Comparison of ENCODE assay signal across 12 cellular contexts in genomic region chr11:96229354-96229973, GRCh38.
DNase-seq lines count a peak whose midpoint lies in the region; ATAC-seq and TF ChIP-seq lines count a peak whose summit lies in the region.
"Had no signal": no experiment of that assay in that cellular context is flagged by ENCODE, and none has a peak within 500 bp of the region (broad histone marks: within the 10 kb centered on the region; RNA-seq: fewer than 3 reads in every experiment).

No MANE protein-coding gene starts in this region.

- no peak overlapping the region for H3K27ac Mint-ChIP-seq in WTC11
- peak overlapping the region; percentile 42 for H3K27ac Mint-ChIP-seq in type B pancreatic cell

- no peaks in the 10 kb centered on the region for H3K27me3 ChIP-seq in heart left ventricle
- no peaks in the 10 kb centered on the region for H3K27me3 ChIP-seq in mesendoderm (ENCODE audit: insufficient read depth, low read length, poor library complexity)

- H3K56ac ChIP-seq in mesendoderm (ENCODE audit: low read length): no peak overlapping the region

- no peak overlapping the region for H3K9ac ChIP-seq in mesendoderm (ENCODE audit: low read length)

- H2BK15ac ChIP-seq in mesendoderm (replicated peaks; ENCODE audit: low read depth): no peak overlapping the region

- H2AK5ac ChIP-seq in mesendoderm (ENCODE audit: low read length): no peak overlapping the region

- H3K18ac ChIP-seq in mesendoderm (ENCODE audit: low read length): no peak overlapping the region

- no peak overlapping the region for H3K23ac ChIP-seq in mesendoderm (ENCODE audit: low read length)

- peak overlapping the region in 11 of 12 donors; percentile 34 to 87 (median 66) for H3K27ac ChIP-seq in heart left ventricle
- no peak overlapping the region for H3K27ac ChIP-seq in mesendoderm (ENCODE audit: low read depth, low read length)

- peaks cover 22% of the 10 kb centered on the region for H3K4me1 Mint-ChIP-seq in WTC11
- H3K4me1 Mint-ChIP-seq in type B pancreatic cell (ENCODE audit: unreplicated experiment): peaks cover 14% of the 10 kb centered on the region

- DNase-seq in heart left ventricle (no peak), Right ventricle myocardium superior (no peak), WTC11 (ENCODE audit: low spot score) (no peak), mesendoderm (peak; percentile 65), type B pancreatic cell (ENCODE audit: extremely low spot score, unreplicated experiment) (no peak), lower leg skin (ENCODE audit: low spot score in 2 of 2) (no peak)
- DNase-seq in stimulated activated CD4-positive, alpha-beta T cell treated with anti-CD3 and anti-CD28 coated beads, Interleukin-2, amount 100 ng/mL, for 24 hours: no peak
- no peak for DNase-seq in NK-92 treated with Interleukin-12 subunit alpha and Interleukin-12 subunit beta, amount 100 ng/mL, for 24 hours (lab: John Stamatoyannopoulos, UW)
- DNase-seq: activated gamma-delta T cell, Caco-2, erythroblast, midbrain had no signal

- H2BK120ac ChIP-seq in mesendoderm (ENCODE audit: low read depth, low read length): no peak overlapping the region

- H3K36me3 ChIP-seq in heart left ventricle (no peaks in the 10 kb centered on the region), mesendoderm (ENCODE audit: control insufficient read depth, insufficient read depth, low read length) (no peaks in the 10 kb centered on the region)

- H3K4me1 ChIP-seq in heart left ventricle (peaks cover 0 to 66% (median 27%) of the 10 kb centered on the region in 12 donors), mesendoderm (ENCODE audit: control insufficient read depth, low read depth, low read length) (no peaks in the 10 kb centered on the region)
- H3K4me1 ChIP-seq: Caco-2 had no signal

- ATAC-seq in heart left ventricle: no peak
- ATAC-seq in Right ventricle myocardium superior (ENCODE audit: poor library complexity): no peak
- peak; percentile 58 for ATAC-seq in WTC11

- H3K4me3 ChIP-seq in heart left ventricle: no peak overlapping the region
- no peak overlapping the region for H3K4me3 ChIP-seq in mesendoderm (ENCODE audit: low read length)
- H3K4me3 ChIP-seq in lower leg skin (ENCODE audit: low read depth, poor library complexity, severe bottlenecking): no peak overlapping the region

- H3K9me3 ChIP-seq in heart left ventricle: no peaks in the 10 kb centered on the region
- H3K9me3 ChIP-seq: Caco-2 had no signal

- no peaks in the 10 kb centered on the region for H3K79me2 ChIP-seq in mesendoderm (ENCODE audit: control insufficient read depth, insufficient read depth, low read length)

- no peak overlapping the region for H3K4me2 ChIP-seq in mesendoderm (ENCODE audit: low read length)

- 78 to 83% (median 83%) methylated on average over 2 of the region's 2 CpGs for WGBS in heart left ventricle, 4 donors
- no CpG with 5 or more reads among the region's 2 CpGs for WGBS in mesendoderm (ENCODE audit: extremely low coverage, insufficient coverage, low lambda C conversion rate)
- 67 to 79% methylated on average over 2 of the region's 2 CpGs for WGBS in lower leg skin, 2 donors

- CTCF ChIA-PET in WTC11 (lab: Charles Lee): interaction anchor here (1.2 kb wide), 1 partner anchor 114 kb away, joined by 3 read pairs; the partner anchor contains the start of gene MAML2

- no peak overlapping the region for H2BK5ac ChIP-seq in mesendoderm (ENCODE audit: low read length)

- H3K9me3 Mint-ChIP-seq in WTC11 (no peaks in the 10 kb centered on the region), type B pancreatic cell (no peaks in the 10 kb centered on the region)

- TF ChIP-seq POLR2A in heart left ventricle (IDR thresholded peaks at IDR 0.05): no peak
- no peak for TF ChIP-seq POLR2A in lower leg skin (IDR thresholded peaks at IDR 0.05)

- no peaks in the 10 kb centered on the region for H3K36me3 Mint-ChIP-seq in WTC11
- H3K36me3 Mint-ChIP-seq in type B pancreatic cell: peaks cover 26% of the 10 kb centered on the region

- H3K4me3 Mint-ChIP-seq in WTC11: no peak overlapping the region
- H3K4me3 Mint-ChIP-seq in type B pancreatic cell: no peak overlapping the region

- H3K79me1 ChIP-seq in mesendoderm (ENCODE audit: low read length): no peaks in the 10 kb centered on the region

- POLR2A ChIA-PET in WTC11 (lab: Charles Lee): no interaction called here

- intact Hi-C loops in heart left ventricle (cut with DNase I): loop anchor here in 2 of 10 donors (5.0 to 10.0 kb wide), 3 partner anchors 105 to 175 kb away; partner anchors contain the start of gene MAML2 (in 1 of the 2)
- intact Hi-C loops in Right ventricle myocardium superior (cut with DNase I): no loop called here
- intact Hi-C loops in lower leg skin (cut with DNase I; ENCODE audit: low total_unique reads): no loop called here

- TF ChIP-seq CTCF in heart left ventricle (IDR thresholded peaks at IDR 0.05) (no peak), WTC11 (IDR thresholded peaks at IDR 0.05) (no peak), type B pancreatic cell (conservative IDR thresholded peaks at IDR 0.05) (no peak), lower leg skin (IDR thresholded peaks at IDR 0.05) (no peak)

- no peak overlapping the region for H4K5ac ChIP-seq in mesendoderm (ENCODE audit: low read length)

- no peaks in the 10 kb centered on the region for H3K27me3 Mint-ChIP-seq in WTC11 (ENCODE audit: low read depth)
- H3K27me3 Mint-ChIP-seq in type B pancreatic cell: no peaks in the 10 kb centered on the region

- H4K8ac ChIP-seq in mesendoderm (ENCODE audit: low read depth, low read length): no peak overlapping the region

- no peak overlapping the region for H3K4ac ChIP-seq in mesendoderm (ENCODE audit: low read depth, low read length)

TF ChIP-seq in WTC11, 78 proteins besides CTCF, POLR2A, EP300 and RAD21 (continues in another document):
- TF ChIP-seq MYBL2 (CRISPR knock-in tag; IDR thresholded peaks at IDR 0.05) (no peak), ARID4B (CRISPR knock-in tag; IDR thresholded peaks at IDR 0.05; ENCODE audit: borderline replicate concordance) (no peak), ZNF219 (CRISPR knock-in tag; IDR thresholded peaks at IDR 0.05; ENCODE audit: borderline replicate concordance) (no peak)
- TF ChIP-seq, protein P1, sequence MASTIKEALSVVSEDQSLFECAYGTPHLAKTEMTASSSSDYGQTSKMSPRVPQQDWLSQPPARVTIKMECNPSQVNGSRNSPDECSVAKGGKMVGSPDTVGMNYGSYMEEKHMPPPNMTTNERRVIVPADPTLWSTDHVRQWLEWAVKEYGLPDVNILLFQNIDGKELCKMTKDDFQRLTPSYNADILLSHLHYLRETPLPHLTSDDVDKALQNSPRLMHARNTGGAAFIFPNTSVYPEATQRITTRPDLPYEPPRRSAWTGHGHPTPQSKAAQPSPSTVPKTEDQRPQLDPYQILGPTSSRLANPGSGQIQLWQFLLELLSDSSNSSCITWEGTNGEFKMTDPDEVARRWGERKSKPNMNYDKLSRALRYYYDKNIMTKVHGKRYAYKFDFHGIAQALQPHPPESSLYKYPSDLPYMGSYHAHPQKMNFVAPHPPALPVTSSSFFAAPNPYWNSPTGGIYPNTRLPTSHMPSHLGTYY (CRISPR knock-in tag; IDR thresholded peaks at IDR 0.05): no peak
- TF ChIP-seq, protein P2, sequence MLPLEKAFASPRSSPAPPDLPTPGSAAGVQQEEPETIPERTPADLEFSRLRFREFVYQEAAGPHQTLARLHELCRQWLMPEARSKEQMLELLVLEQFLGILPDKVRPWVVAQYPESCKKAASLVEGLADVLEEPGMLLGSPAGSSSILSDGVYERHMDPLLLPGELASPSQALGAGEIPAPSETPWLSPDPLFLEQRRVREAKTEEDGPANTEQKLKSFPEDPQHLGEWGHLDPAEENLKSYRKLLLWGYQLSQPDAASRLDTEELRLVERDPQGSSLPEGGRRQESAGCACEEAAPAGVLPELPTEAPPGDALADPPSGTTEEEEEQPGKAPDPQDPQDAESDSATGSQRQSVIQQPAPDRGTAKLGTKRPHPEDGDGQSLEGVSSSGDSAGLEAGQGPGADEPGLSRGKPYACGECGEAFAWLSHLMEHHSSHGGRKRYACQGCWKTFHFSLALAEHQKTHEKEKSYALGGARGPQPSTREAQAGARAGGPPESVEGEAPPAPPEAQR (CRISPR knock-in tag; IDR thresholded peaks at IDR 0.05): no peak
